In the genomic region with DNA sequence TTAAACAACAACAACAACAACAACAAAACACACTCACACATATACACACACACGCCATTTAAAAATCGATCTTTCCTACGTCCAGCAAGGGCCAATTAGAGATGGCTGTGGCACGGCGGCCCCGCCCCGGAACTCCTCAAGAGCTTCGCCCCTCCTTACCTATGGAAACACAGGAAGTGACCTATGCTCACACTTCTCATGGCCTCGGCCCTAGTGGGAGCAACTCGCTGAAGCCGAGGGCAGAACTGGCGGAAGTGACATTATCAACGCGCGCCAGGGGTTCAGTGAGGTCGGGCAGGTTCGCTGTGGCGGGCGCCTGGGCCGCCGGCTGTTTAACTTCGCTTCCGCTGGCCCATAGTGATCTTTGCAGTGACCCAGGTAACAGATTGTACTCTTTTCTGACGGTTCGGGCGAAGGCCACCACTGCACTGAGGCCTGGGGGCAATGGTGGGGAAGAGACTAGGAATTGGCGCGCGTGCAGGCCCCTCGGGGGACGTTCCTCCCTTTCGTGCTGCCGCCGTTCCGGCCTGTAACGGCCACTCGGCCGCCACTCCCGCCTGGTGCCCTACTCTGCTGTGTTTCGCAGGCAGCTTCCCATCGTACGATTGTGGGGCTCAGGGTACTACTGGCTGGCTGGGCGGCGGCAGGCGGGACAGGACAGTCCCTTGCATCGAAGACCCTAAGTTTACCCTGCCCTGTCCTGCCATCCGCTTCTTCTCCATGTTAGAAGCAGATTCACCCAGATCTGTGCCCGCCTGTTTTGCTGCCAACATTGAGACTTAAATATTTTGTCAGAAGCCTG, we compare ENCODE assay signal across 8 cellular contexts. TPM values are rescaled to one million over a fixed set of nuclear protein-coding genes. Genes with fewer than 3 reads are reported as not detected.
DNase-seq lines count a peak whose midpoint lies in the region; ATAC-seq, FAIRE-seq and TF ChIP-seq lines count a peak whose summit lies in the region.

A gene (plus strand): TSS at position 284 of the 802 bp plus-strand sequence. CDS start 2,661 bp downstream, outside the sequence.

- peak within 1 kb of the TSS; percentile 86 for H3K27ac ChIP-seq in RWPE1
- peak within 1 kb of the TSS; percentile 93 for H3K27ac ChIP-seq in naive thymus-derived CD4-positive, alpha-beta T cell (ENCODE audit: low read depth, low read length)

- H3K4me1 Mint-ChIP-seq in activated T-helper 17 cell treated with anti-CD3 and anti-CD28 coated beads, Interleukin-2, amount 50 U/mL, for 72 hours = peaks cover 30% of the 10 kb centered on the region
- peaks cover 17 to 46% (median 31%) of the 10 kb centered on the region in 7 donors for H3K4me1 Mint-ChIP-seq in naive thymus-derived CD4-positive, alpha-beta T cell
- peaks cover 19 to 34% of the 10 kb centered on the region in 2 donors for H3K4me1 Mint-ChIP-seq in stimulated activated naive B cell treated with anti-CD40 and anti-IgM and Interleukin-4, amounts not matched to agents 10 μg/mL and 1 μg/mL and 100 μg/mL, for 72 hours

- H3K27me3 ChIP-seq in naive thymus-derived CD4-positive, alpha-beta T cell (ENCODE audit: control insufficient read depth in 2 of 2, insufficient read depth in 2 of 2, low read length in 2 of 2) = no peaks in the 10 kb centered on the region

- H3K4me3 ChIP-seq in fibroblast of mammary gland (ENCODE audit: control insufficient read depth, low read depth, low read length) = peak within 1 kb of the TSS; percentile 95
- peak within 1 kb of the TSS; percentile 91 for H3K4me3 ChIP-seq in naive thymus-derived CD4-positive, alpha-beta T cell (ENCODE audit: low read length)

- H3K36me3 ChIP-seq in naive thymus-derived CD4-positive, alpha-beta T cell (ENCODE audit: control insufficient read depth in 2 of 3, insufficient read depth in 3 of 3, low read length in 3 of 3) = peaks cover 0 to 36% (median 7%) of the 10 kb centered on the region in 3 experiments

- CTCF ChIA-PET in RWPE1 (lab: Yijun Ruan, JAX) = interaction anchor here (0.7 kb wide), 1 partner anchor 368 kb away, joined by 4 read pairs; no protein-coding TSS in a partner anchor
- CTCF ChIA-PET in naive thymus-derived CD4-positive, alpha-beta T cell (lab: Charles Lee) = interaction anchor here (0.7 to 1.3 kb wide), 2 partner anchors 29 to 831 kb away, joined by 3 to 4 read pairs; no protein-coding TSS in a partner anchor

- peaks cover 27% of the 10 kb centered on the region for H3K36me3 Mint-ChIP-seq in activated T-helper 17 cell treated with anti-CD3 and anti-CD28 coated beads, Interleukin-2, amount 50 U/mL, for 72 hours (ENCODE audit: low read depth)
- H3K36me3 Mint-ChIP-seq in naive thymus-derived CD4-positive, alpha-beta T cell = peaks cover 0 to 15% (median 7%) of the 10 kb centered on the region in 5 donors
- H3K36me3 Mint-ChIP-seq in stimulated activated naive B cell treated with anti-CD40 and anti-IgM and Interleukin-4, amounts not matched to agents 10 μg/mL and 1 μg/mL and 100 μg/mL, for 72 hours = peaks cover 30 to 32% of the 10 kb centered on the region in 2 donors

- POLR2A ChIA-PET in RWPE1 (lab: Yijun Ruan, JAX; ENCODE audit: low non-redundant PET) = no interaction called here
- POLR2A ChIA-PET in naive thymus-derived CD4-positive, alpha-beta T cell (lab: Charles Lee) = interaction anchor here (0.8 to 4.0 kb wide), 14 partner anchors 9 to 852 kb away, joined by 3 to 48 read pairs (median 8); a partner anchor contains a TSS

- intact Hi-C loops in naive thymus-derived CD4-positive, alpha-beta T cell (cut with micrococcal nuclease) = loop anchor here (1.0 to 5.0 kb wide), 8 partner anchors 30 to 1342 kb away; a partner anchor contains a TSS

- H3K27me3 Mint-ChIP-seq in activated T-helper 17 cell treated with anti-CD3 and anti-CD28 coated beads, Interleukin-2, amount 50 U/mL, for 72 hours = no peaks in the 10 kb centered on the region
- no peaks in the 10 kb centered on the region for H3K27me3 Mint-ChIP-seq in naive thymus-derived CD4-positive, alpha-beta T cell
- H3K27me3 Mint-ChIP-seq in stimulated activated naive B cell treated with anti-CD40 and anti-IgM and Interleukin-4, amounts not matched to agents 10 μg/mL and 1 μg/mL and 100 μg/mL, for 72 hours = no peaks in the 10 kb centered on the region

- no peak within 1 kb of the TSS for H3K4me3 Mint-ChIP-seq in activated T-helper 17 cell treated with anti-CD3 and anti-CD28 coated beads, Interleukin-2, amount 50 U/mL, for 72 hours
- H3K4me3 Mint-ChIP-seq in naive thymus-derived CD4-positive, alpha-beta T cell = no peak within 1 kb of the TSS
- H3K4me3 Mint-ChIP-seq in stimulated activated naive B cell treated with anti-CD40 and anti-IgM and Interleukin-4, amounts not matched to agents 10 μg/mL and 1 μg/mL and 100 μg/mL, for 72 hours = no peak within 1 kb of the TSS

- H3K4me1 ChIP-seq in naive thymus-derived CD4-positive, alpha-beta T cell (ENCODE audit: control insufficient read depth in 2 of 2, insufficient read depth in 2 of 2, low read length in 2 of 2) = peaks cover 37% of the 10 kb centered on the region in 2 donors

- DNase-seq in ELF-1 (ENCODE audit: low read depth, low spot score) = peak; percentile 99
- peak; percentile 63 for DNase-seq in H54 (ENCODE audit: insufficient read length, low spot score)
- DNase-seq in LoVo (ENCODE audit: low spot score) = peak; percentile 95
- DNase-seq in RWPE1 (ENCODE audit: low spot score) = peak; percentile 96
- peak; percentile 99 for DNase-seq in fibroblast of mammary gland (ENCODE audit: low read depth)
- peak; percentile 90 to 99 (median 97) for DNase-seq in naive thymus-derived CD4-positive, alpha-beta T cell
- DNase-seq in stimulated activated naive B cell treated with anti-CD40 and anti-IgM and Interleukin-4, amounts not matched to agents 10 μg/mL and 1 μg/mL and 100 μg/mL, for 72 hours = peak; percentile 96

- TF ChIP-seq POLR2A in H54 (IDR thresholded peaks at IDR 0.05; ENCODE audit: low read depth, low read length) = peak; percentile 57

- peak; percentile 90 for FAIRE-seq in H54 (lab: Jason Lieb, UNC)

- TF ChIP-seq CTCF in RWPE1 (conservative IDR thresholded peaks at IDR 0.05; ENCODE audit: low read depth) = no peak
- TF ChIP-seq CTCF in fibroblast of mammary gland (conservative IDR thresholded peaks at IDR 0.05; ENCODE audit: control insufficient read depth, insufficient read depth, low read depth, low read length) = no peak

- ATAC-seq in activated T-helper 17 cell treated with anti-CD3 and anti-CD28 coated beads, Interleukin-2, amount 50 U/mL, for 72 hours (replicated peaks) = peak; percentile 98
- ATAC-seq in naive thymus-derived CD4-positive, alpha-beta T cell = peak; percentile 95
- peak; percentile 97 for ATAC-seq in stimulated activated naive B cell treated with anti-CD40 and anti-IgM and Interleukin-4, amounts not matched to agents 10 μg/mL and 1 μg/mL and 100 μg/mL, for 72 hours (replicated peaks)

- no peaks in the 10 kb centered on the region for H3K9me3 ChIP-seq in naive thymus-derived CD4-positive, alpha-beta T cell (ENCODE audit: control insufficient read depth in 2 of 3, low read length in 3 of 3)

- H3K9me3 Mint-ChIP-seq in activated T-helper 17 cell treated with anti-CD3 and anti-CD28 coated beads, Interleukin-2, amount 50 U/mL, for 72 hours = no peaks in the 10 kb centered on the region
- H3K9me3 Mint-ChIP-seq in naive thymus-derived CD4-positive, alpha-beta T cell = no peaks in the 10 kb centered on the region
- no peaks in the 10 kb centered on the region for H3K9me3 Mint-ChIP-seq in stimulated activated naive B cell treated with anti-CD40 and anti-IgM and Interleukin-4, amounts not matched to agents 10 μg/mL and 1 μg/mL and 100 μg/mL, for 72 hours

- H3K27ac Mint-ChIP-seq in activated T-helper 17 cell treated with anti-CD3 and anti-CD28 coated beads, Interleukin-2, amount 50 U/mL, for 72 hours = no peak within 1 kb of the TSS
- H3K27ac Mint-ChIP-seq in naive thymus-derived CD4-positive, alpha-beta T cell = no peak within 1 kb of the TSS
- H3K27ac Mint-ChIP-seq in stimulated activated naive B cell treated with anti-CD40 and anti-IgM and Interleukin-4, amounts not matched to agents 10 μg/mL and 1 μg/mL and 100 μg/mL, for 72 hours = no peak within 1 kb of the TSS

RNA-seq across cellular contexts. Expression of the gene that starts here (rescaled TPM):
- total RNA-seq in activated T-helper 17 cell treated with anti-CD3 and anti-CD28 coated beads, Interleukin-2, amount 50 U/mL, for 72 hours = 10 to 100 TPM; 16.8 to 25.6 TPM
- 10 to 100 TPM; 13.8 to 28.3 (median 23.9) TPM for total RNA-seq in naive thymus-derived CD4-positive, alpha-beta T cell
- polyA plus RNA-seq in naive thymus-derived CD4-positive, alpha-beta T cell = 10 to 100 TPM; 23.1 to 28.8 TPM

Comparison
In these comparisons a context has a peak if more than half of its experiments do, and no peak if none do; other contexts are left out.
1. Peak in every context shown above with its lines: DNase-seq, ATAC-seq, H3K4me3 ChIP-seq and H3K27ac ChIP-seq.